12 cellular contexts compared by ENCODE assay signal in the genomic region with DNA sequence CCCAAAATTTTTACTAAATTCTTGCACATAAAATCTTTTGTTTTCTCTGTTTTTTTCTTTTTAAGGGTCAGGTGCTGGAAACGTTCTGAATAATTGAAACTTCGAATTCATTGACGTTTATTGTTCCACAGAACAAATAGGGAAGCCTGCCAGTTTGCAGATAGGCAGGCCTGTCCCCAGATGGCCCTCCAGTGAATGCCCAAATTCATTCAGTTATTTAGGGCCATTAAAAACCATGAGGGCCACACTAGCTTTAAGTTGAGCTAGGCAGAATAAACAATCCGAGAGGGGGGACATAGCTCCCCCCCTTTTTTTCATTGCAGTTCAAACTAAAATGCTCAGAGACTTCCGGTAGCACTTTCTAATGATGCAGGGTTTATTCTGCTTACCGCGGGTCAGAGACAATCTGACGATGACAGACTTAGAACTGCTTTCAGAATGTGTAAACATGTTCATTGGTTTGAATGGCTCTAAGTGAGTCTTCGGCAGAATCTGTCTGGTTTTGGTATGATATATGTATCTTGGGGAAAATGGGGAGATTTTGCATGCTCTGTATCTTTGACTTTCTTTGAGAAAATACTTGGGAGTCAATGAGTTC.
DNase-seq lines count a peak whose midpoint lies in the region; ATAC-seq and TF ChIP-seq lines count a peak whose summit lies in the region.
"Had no signal": no experiment of that assay in that cellular context is flagged by ENCODE, and none has a peak within 500 bp of the region (broad histone marks: within the 10 kb centered on the region; RNA-seq: fewer than 3 reads in every experiment).

No MANE protein-coding gene starts in this region.

- TF ChIP-seq CTCF in right atrium auricular region (IDR thresholded peaks at IDR 0.05) (no peak), vagina (IDR thresholded peaks at IDR 0.05) (no peak)

- DNase-seq in right atrium auricular region (ENCODE audit: low spot score) = no peak
- DNase-seq in Right ventricle myocardium superior = no peak
- DNase-seq in adipocyte (ENCODE audit: low read depth) = no peak
- no peak for DNase-seq in vagina (ENCODE audit: extremely low spot score in 2 of 2)
- DNase-seq in NCI-H1048 (lab: John Stamatoyannopoulos, UW) = no peak
- DNase-seq in NCI-H146 (lab: John Stamatoyannopoulos, UW) = no peak
- DNase-seq: effector CD4-positive, alpha-beta T cell had no signal

- H3K9me3 ChIP-seq in right atrium auricular region (no peaks in the 10 kb centered on the region), adipocyte (ENCODE audit: control insufficient read depth, low read length) (no peaks in the 10 kb centered on the region), muscle layer of colon (ENCODE audit: low read length) (no peaks in the 10 kb centered on the region), vagina (no peaks in the 10 kb centered on the region)
- H3K9me3 ChIP-seq: HAP-1 had no signal

- peak overlapping the region; percentile 84 for H3K9ac ChIP-seq in adipocyte (ENCODE audit: low read length)
- peak overlapping the region; percentile 15 for H3K9ac ChIP-seq in muscle layer of colon (ENCODE audit: low read length)

- peaks cover 0 to 100% of the 10 kb centered on the region in 2 donors for H3K4me1 ChIP-seq in right atrium auricular region
- H3K4me1 ChIP-seq in adipocyte (ENCODE audit: control insufficient read depth, insufficient read depth, low read length) = peaks cover 89% of the 10 kb centered on the region
- peaks cover 97% of the 10 kb centered on the region for H3K4me1 ChIP-seq in muscle layer of colon (ENCODE audit: insufficient read depth, low read length)
- H3K4me1 ChIP-seq in vagina = peaks cover 100% of the 10 kb centered on the region
- H3K4me1 ChIP-seq: HAP-1 had no signal

- peak overlapping the region; percentile 69 to 74 for H3K27ac ChIP-seq in right atrium auricular region
- peak overlapping the region; percentile 55 for H3K27ac ChIP-seq in muscle layer of colon (ENCODE audit: low read depth, low read length)
- H3K27ac ChIP-seq in vagina = peak overlapping the region; percentile 56

- intact Hi-C loops in Right ventricle myocardium superior (cut with DNase I) (no loop called here), vagina (cut with DNase I) (no loop called here)

- H3K4me3 ChIP-seq in right atrium auricular region (no peak overlapping the region), adipocyte (ENCODE audit: low read length) (peak overlapping the region; percentile 17), muscle layer of colon (ENCODE audit: low read depth in 1 of 2, low read length in 2 of 2) (no peak overlapping the region), vagina (no peak overlapping the region)
- H3K4me3 ChIP-seq: HAP-1, hepatocyte had no signal

- peaks cover 32% of the 10 kb centered on the region for H3K36me3 ChIP-seq in right atrium auricular region
- H3K36me3 ChIP-seq in adipocyte (ENCODE audit: control insufficient read depth, insufficient read depth, low read length, severe bottlenecking) = peaks cover 46% of the 10 kb centered on the region
- no peaks in the 10 kb centered on the region for H3K36me3 ChIP-seq in muscle layer of colon (ENCODE audit: insufficient read depth, low read length)
- peaks cover 0 to 14% of the 10 kb centered on the region in 2 donors for H3K36me3 ChIP-seq in vagina
- H3K36me3 ChIP-seq: HAP-1 had no signal

- ATAC-seq in Right ventricle myocardium superior (ENCODE audit: poor library complexity) (no peak), GM21526 (IDR thresholded peaks at IDR 0.05; ENCODE audit: low FRiP score, unreplicated experiment) (no peak)
- ATAC-seq: stimulated activated memory B cell treated with anti-CD40 and anti-IgM and Interleukin-4, amounts not matched to agents 10 μg/mL and 1 μg/mL and 100 μg/mL, for 72 hours had no signal

- TF ChIP-seq POLR2A in vagina (IDR thresholded peaks at IDR 0.05) = no peak

- H3K27me3 ChIP-seq in right atrium auricular region (no peaks in the 10 kb centered on the region), adipocyte (replicated peaks; ENCODE audit: control insufficient read depth, insufficient read depth, low read length) (no peaks in the 10 kb centered on the region), muscle layer of colon (ENCODE audit: control insufficient read depth in 1 of 2, insufficient read depth in 2 of 2, low read length in 2 of 2) (no peaks in the 10 kb centered on the region), vagina (no peaks in the 10 kb centered on the region)
- H3K27me3 ChIP-seq: hepatocyte had no signal
